3 cellular contexts compared by ENCODE assay signal in the genomic region with DNA sequence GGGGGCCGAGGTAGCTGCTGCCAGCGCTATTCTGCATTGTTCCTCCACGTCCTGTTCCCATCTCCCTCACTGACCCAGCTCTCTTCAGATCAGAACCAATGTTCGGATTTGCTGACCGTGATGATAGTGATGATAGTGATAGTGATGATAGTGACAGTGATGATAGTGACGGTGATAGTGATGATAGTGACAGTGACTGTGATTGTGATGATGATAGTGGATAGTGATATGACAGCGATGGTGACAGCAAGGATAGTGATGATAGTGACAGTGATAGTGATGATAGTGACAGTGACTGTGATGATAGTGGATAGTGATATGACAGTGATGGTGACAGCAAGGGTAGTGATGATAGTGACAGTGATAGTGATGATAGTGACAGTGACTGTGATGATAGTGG. TPM values are rescaled to one million over a fixed set of nuclear protein-coding genes. Genes with fewer than 3 reads are reported as not detected.
"Had no signal": no experiment of that assay in that cellular context is flagged by ENCODE, and none has a peak within 500 bp of the region (broad histone marks: within the 10 kb centered on the region; RNA-seq: fewer than 3 reads in every experiment).

No MANE protein-coding gene starts in this region.

RNA-seq across cellular contexts. Expression of a gene that starts 50.8 kb away (rescaled TPM):
- total RNA-seq: HFFc6, HT1080 had no signal

RNA-seq across cellular contexts. Expression of a gene that starts 51.1 kb away (rescaled TPM):
- total RNA-seq: IMR-90 had no signal
- polyA plus RNA-seq: IMR-90 had no signal
